In genomic region chr15:45177285-45177684, GRCh38 we compare ENCODE assay signal across 25 cellular contexts. TPM values are rescaled to one million over a fixed set of nuclear protein-coding genes. Genes with fewer than 3 reads are reported as not detected.
A peak's percentile ranks its signal among the peaks of the same experiment; 100 is the strongest.
DNase-seq lines count a peak whose midpoint lies in the region; ATAC-seq and TF ChIP-seq lines count a peak whose summit lies in the region.
"Had no signal": no experiment of that assay in that cellular context is flagged by ENCODE, and none has a peak within 500 bp of the region (broad histone marks: within the 10 kb centered on the region; RNA-seq: fewer than 3 reads in every experiment).

No MANE protein-coding gene starts in this region.

- TSS peak; percentile 4 for BruUV-seq in A673 (replicated peaks; lab: Mats Ljungman, UMichigan)

- H2AFZ ChIP-seq in Karpas-422 (ENCODE audit: low read length) (no peak overlapping the region), H9 (ENCODE audit: low read length) (no peak overlapping the region)
- H2AFZ ChIP-seq: GM23248 had no signal

- no peak overlapping the region; a peak in 1 of 7 replicates for H3K27ac Mint-ChIP-seq in H9
- H3K27ac Mint-ChIP-seq in T-cell = no peak overlapping the region
- H3K27ac Mint-ChIP-seq: B cell; CD8-positive, alpha-beta T cell; HFFc6; IgD-negative memory B cell had no signal

- H3K4me3 Mint-ChIP-seq in H9 (no peak overlapping the region), T-cell (no peak overlapping the region)
- H3K4me3 Mint-ChIP-seq: B cell; CD8-positive, alpha-beta T cell; HFFc6; IgD-negative memory B cell had no signal

- no peak overlapping the region for H3T11ph ChIP-seq in H9 (ENCODE audit: low read length)

- H3K23me2 ChIP-seq in H9 (ENCODE audit: insufficient read length, low read depth, low read length, poor library complexity, severe bottlenecking) = no peaks in the 10 kb centered on the region

- H3K27ac ChIP-seq in A673 (ENCODE audit: low read depth, low read length, poor library complexity, severe bottlenecking) (no peak overlapping the region), Karpas-422 (ENCODE audit: low read length) (peak overlapping the region; percentile 48), H9 (ENCODE audit: insufficient read length, low read depth, low read length) (no peak overlapping the region)
- H3K27ac ChIP-seq: BLaER1 treated with 17β-estradiol and CSF1 and Interleukin-3, amounts not matched to agents 10 nM and 100 nM; GM23248 had no signal

- ATAC-seq in omental fat pad (ENCODE audit: low FRiP score) = peak; percentile 79
- no peak for ATAC-seq in GM19463 (IDR thresholded peaks at IDR 0.05; ENCODE audit: unreplicated experiment)
- no peak for ATAC-seq in T-cell (replicated peaks in 1 of 4)
- ATAC-seq: CD8-positive, alpha-beta T cell; GM12878; HCT116; HepG2 had no signal

- H3K9me3 ChIP-seq in A673 (ENCODE audit: low read depth, low read length, poor library complexity, severe bottlenecking) = no peaks in the 10 kb centered on the region
- H3K9me3 ChIP-seq in Karpas-422 (ENCODE audit: low read length) = no peaks in the 10 kb centered on the region
- H3K9me3 ChIP-seq in H9 (ENCODE audit: control insufficient read depth, low read depth, low read length) = no peaks in the 10 kb centered on the region
- H3K9me3 ChIP-seq: BLaER1 treated with 17β-estradiol and CSF1 and Interleukin-3, amounts not matched to agents 10 nM and 100 nM had no signal

- no peak overlapping the region for H3K18ac ChIP-seq in H9 (ENCODE audit: insufficient read length, low read depth, low read length)

- H4K20me1 ChIP-seq in Karpas-422 (ENCODE audit: insufficient read depth, low read depth, low read length) (no peaks in the 10 kb centered on the region), H9 (ENCODE audit: control insufficient read depth, insufficient read depth, insufficient read length) (no peaks in the 10 kb centered on the region)

- H3K79me2 ChIP-seq in Karpas-422 (ENCODE audit: low read length) = peaks cover 57% of the 10 kb centered on the region
- no peaks in the 10 kb centered on the region; the same call in 1 of the 2 replicates for H3K79me2 ChIP-seq in H9 (ENCODE audit: insufficient read depth, low read length)

- H2AK5ac ChIP-seq in H9 (ENCODE audit: insufficient read length, low read length) = no peak overlapping the region

- peaks cover 22 to 24% of the 10 kb centered on the region in 2 experiments for H3K4me1 Mint-ChIP-seq in H9
- peaks cover 8 to 12% (median 11%) of the 10 kb centered on the region in 3 donors for H3K4me1 Mint-ChIP-seq in T-cell

- H4K91ac ChIP-seq in H9 (ENCODE audit: insufficient read length, low read depth, low read length) = no peak overlapping the region

- TF ChIP-seq CTCF in A673 (conservative IDR thresholded peaks at IDR 0.05; ENCODE audit: low read depth, low read length) (no peak), epithelial cell of esophagus (IDR thresholded peaks at IDR 0.05; ENCODE audit: insufficient read depth, low read depth, low read length, missing control alignments) (no peak), omental fat pad (IDR thresholded peaks at IDR 0.05) (no peak), H9 (conservative IDR thresholded peaks at IDR 0.05) (no peak)

- POLR2A ChIA-PET in A673 (lab: Charles Lee; ENCODE audit: low non-redundant PET) (interaction anchor here (0.6 kb wide), 1 partner anchor 21 kb away, joined by 4 read pairs; no protein-coding TSS in a partner anchor), T-cell (lab: Charles Lee) (no interaction called here)

- H3K36me3 ChIP-seq in A673 (ENCODE audit: insufficient read depth, low read length, poor library complexity, severe bottlenecking) (peaks cover 3% of the 10 kb centered on the region), Karpas-422 (ENCODE audit: insufficient read depth, low read length) (peaks cover 18% of the 10 kb centered on the region; the same call in 1 of the 2 replicates)

- CTCF ChIA-PET in A673 (lab: Charles Lee) = no interaction called here
- CTCF ChIA-PET in T-cell (lab: Charles Lee) = interaction anchor here in 1 of 2 donors (1.3 to 1.8 kb wide), 2 partner anchors 10 to 21 kb away, joined by 3 to 5 read pairs; no protein-coding TSS in a partner anchor

- H3K36me3 Mint-ChIP-seq in H9 (ENCODE audit: insufficient read depth in 1 of 3, low read depth in 3 of 3) (peaks cover 28 to 36% (median 35%) of the 10 kb centered on the region in 3 experiments; a peak in 6 of 7 replicates), T-cell (no peaks in the 10 kb centered on the region)

- H3K4me2 ChIP-seq in Karpas-422 (ENCODE audit: low read depth, low read length, poor library complexity, severe bottlenecking) (no peak overlapping the region), H9 (ENCODE audit: insufficient read depth, insufficient read length, low read length) (no peak overlapping the region)
- H3K4me2 ChIP-seq: BLaER1 treated with 17β-estradiol and CSF1 and Interleukin-3, amounts not matched to agents 10 nM and 100 nM had no signal

- H3K9ac ChIP-seq in Karpas-422 (ENCODE audit: low read length) (no peak overlapping the region), H9 (ENCODE audit: extremely low read depth, insufficient read length, low read length) (no peak overlapping the region)
- H3K9ac ChIP-seq: BLaER1 treated with 17β-estradiol and CSF1 and Interleukin-3, amounts not matched to agents 10 nM and 100 nM; GM23248 had no signal

- H3K79me1 ChIP-seq in H9 (ENCODE audit: insufficient read depth, low read depth, low read length, poor library complexity, severe bottlenecking) = no peaks in the 10 kb centered on the region

- H3K4me1 ChIP-seq in A673 (ENCODE audit: insufficient read depth, low read length, poor library complexity, severe bottlenecking) (peaks cover 14% of the 10 kb centered on the region), Karpas-422 (ENCODE audit: low read length) (peaks cover 73% of the 10 kb centered on the region), H9 (ENCODE audit: insufficient read depth, low read length) (peaks cover 5% of the 10 kb centered on the region)

- no peak overlapping the region for H3K56ac ChIP-seq in H9 (ENCODE audit: insufficient read length, low read depth, low read length)

- no peak overlapping the region for H3K4ac ChIP-seq in H9 (ENCODE audit: low read depth, low read length)

- H3K9me2 ChIP-seq in Karpas-422 (replicated peaks; ENCODE audit: insufficient read depth, low read length) = no peaks in the 10 kb centered on the region

- no peak overlapping the region for H4K5ac ChIP-seq in H9 (ENCODE audit: insufficient read length, low read depth, low read length)

- H3K9me3 Mint-ChIP-seq in H9 (no peaks in the 10 kb centered on the region; a peak in 1 of 5 replicates), T-cell (no peaks in the 10 kb centered on the region)
- H3K9me3 Mint-ChIP-seq: CD8-positive, alpha-beta T cell; HFFc6 had no signal

- no peak overlapping the region for H2BK20ac ChIP-seq in H9 (ENCODE audit: low read depth, low read length, poor library complexity, severe bottlenecking)

- H2BK15ac ChIP-seq in H9 (ENCODE audit: low read depth, low read length) = no peak overlapping the region

- H3K27me3 ChIP-seq in A673 (replicated peaks; ENCODE audit: insufficient read depth, low read depth, low read length, poor library complexity) (no peaks in the 10 kb centered on the region), Karpas-422 (ENCODE audit: low read length) (no peaks in the 10 kb centered on the region), H9 (ENCODE audit: insufficient read depth, low read length) (no peaks in the 10 kb centered on the region)
- H3K27me3 ChIP-seq: BLaER1 treated with 17β-estradiol and CSF1 and Interleukin-3, amounts not matched to agents 10 nM and 100 nM had no signal

- H2BK120ac ChIP-seq in H9 (ENCODE audit: low read depth, low read length, poor library complexity, severe bottlenecking) = no peak overlapping the region

- H3K23ac ChIP-seq in H9 (ENCODE audit: insufficient read length, low read depth, low read length) = no peak overlapping the region

- no peak overlapping the region for H2BK5ac ChIP-seq in H9 (ENCODE audit: insufficient read length, low read length)

- H3K27me3 Mint-ChIP-seq in H9 (ENCODE audit: low read depth) = no peaks in the 10 kb centered on the region
- H3K27me3 Mint-ChIP-seq in T-cell = no peaks in the 10 kb centered on the region
- H3K27me3 Mint-ChIP-seq: IgD-negative memory B cell had no signal

- H2BK12ac ChIP-seq in H9 (ENCODE audit: insufficient read length, low read depth, low read length) = no peak overlapping the region

- no peak for DNase-seq in A673 (ENCODE audit: low spot score)
- DNase-seq in Karpas-422 = no peak
- DNase-seq in epithelial cell of esophagus (ENCODE audit: low read depth) = peak; percentile 44
- no peak for DNase-seq in omental fat pad (ENCODE audit: low spot score)
- no peak for DNase-seq in SW 1271 (lab: John Stamatoyannopoulos, UW)
- no peak for DNase-seq in H9
- no peak for DNase-seq in T-cell
- DNase-seq: 8988T; Calu3; CD8-positive, alpha-beta T cell; DMS 273 treated with DMSO at 0.1 percent for 48 hours; DMS53; DND-41; EL; GM23248; HFFc6 had no signal

- H3K4me3 ChIP-seq in A673 (ENCODE audit: low read depth, low read length, poor library complexity, severe bottlenecking) (no peak overlapping the region), Karpas-422 (ENCODE audit: low read length) (no peak overlapping the region), epithelial cell of esophagus (ENCODE audit: low read length) (no peak overlapping the region)
- H3K4me3 ChIP-seq: BLaER1 treated with 17β-estradiol and CSF1 and Interleukin-3, amounts not matched to agents 10 nM and 100 nM; GM12878; GM23248 had no signal

- H3K14ac ChIP-seq in H9 (ENCODE audit: insufficient read depth, low read length) = no peak overlapping the region

- WGBS in H9 (ENCODE audit: extremely low coverage, insufficient read length, low lambda C conversion rate) = no CpG with 5 or more reads among the region's 3 CpGs

- intact Hi-C loops in A673 (cut with micrococcal nuclease; ENCODE audit: unreplicated experiment) = no loop called here

- H4K8ac ChIP-seq in H9 (replicated peaks; ENCODE audit: insufficient read length, low read depth, low read length) = no peak overlapping the region

RNA-seq across cellular contexts. Expression of gene SHF, which starts 10.5 kb away (rescaled TPM):
- total RNA-seq in A673 (2021) (42.9 and 43.2 TPM in 2 replicates), omental fat pad (10 to 100 TPM in 1 of 4 donors, 1 to 10 TPM in 3; 1.9 to 10.5 (median 3.7) TPM), H9 (2021) (21.7 and 22.3 TPM in 2 replicates), T-cell (1 to 10 TPM; 5.1 to 6.5 (median 5.6) TPM)
- total RNA-seq in Karpas-422 (2014; rRNA removed; shearing (Covaris generic); ENCODE audit: low replicate concordance) = 10.9 and 35.4 TPM in 2 replicates

RNA-seq across cellular contexts. Expression of gene DUOX1, which starts 47.5 kb away (rescaled TPM):
- total RNA-seq in A673 (2021) = 1.4 and 1.7 TPM in 2 replicates
- total RNA-seq in Karpas-422 (2014; rRNA removed; shearing (Covaris generic); ENCODE audit: low replicate concordance) = not detected in 2 replicates
- 1 to 10 TPM; 1.4 to 6.9 (median 2.0) TPM for total RNA-seq in omental fat pad
- total RNA-seq in H9 (2021) = 2.3 and 2.6 TPM in 2 replicates
- under 1 TPM in 4 of 5 donors, not detected in 1; 0.21 to 0.67 (median 0.34) TPM for total RNA-seq in T-cell
- total RNA-seq: CD8-positive, alpha-beta T cell; G401; H4; HepG2 had no signal

RNA-seq across cellular contexts. Expression of gene DUOXA1, which starts 47.6 kb away (rescaled TPM):
- total RNA-seq in A673 (2021) = 0.95 and 1.1 TPM in 2 replicates
- not detected in 2 replicates for total RNA-seq in Karpas-422 (2014; rRNA removed; shearing (Covaris generic); ENCODE audit: low replicate concordance)
- total RNA-seq in omental fat pad = 1 to 10 TPM in 3 of 4 donors, under 1 TPM in 1; 0.95 to 1.9 (median 1.4) TPM
- 1.2 and 1.3 TPM in 2 replicates for total RNA-seq in H9 (2021)
- total RNA-seq in T-cell = 1 to 10 TPM in 2 of 5 donors, under 1 TPM in 3; 0.40 to 1.6 (median 0.91) TPM
- total RNA-seq: Calu3; CD8-positive, alpha-beta T cell; G401; H4; HepG2 had no signal
